ENCODE assay signal across 22 cellular contexts in genomic region chr12:113987261-113988063, GRCh38.
"Had no signal": no experiment of that assay in that cellular context is flagged by ENCODE, and none has a peak within 500 bp of the region (broad histone marks: within the 10 kb centered on the region; RNA-seq: fewer than 3 reads in every experiment).

No MANE protein-coding gene starts in this region.

- H3K9me3 Mint-ChIP-seq: dendritic cell treated with granulocyte-macrophage colony-stimulating factor and Interleukin-4, amounts not matched to agents 40 ng/mL and 50 ng/mL, for 4 days; effector memory CD8-positive, alpha-beta T cell; immature natural killer cell; naive thymus-derived CD8-positive, alpha-beta T cell; stimulated activated naive B cell treated with anti-CD40 and anti-IgM and Interleukin-4, amounts not matched to agents 10 μg/mL and 1 μg/mL and 100 μg/mL, for 72 hours; stimulated activated naive CD8-positive, alpha-beta T cell treated with anti-CD3 and anti-CD28 coated beads, Interleukin-15, amount 100 ng/mL, for 72 hours had no signal

- H3K4me3 ChIP-seq: esophagus muscularis mucosa, gastrocnemius medialis, heart right ventricle, psoas muscle, testis, tibial nerve, upper lobe of right lung, vagina had no signal

- DNase-seq: effector memory CD8-positive, alpha-beta T cell; gastrocnemius medialis; heart right ventricle; immature natural killer cell; left ventricle myocardium superior; mesendoderm; naive thymus-derived CD8-positive, alpha-beta T cell; psoas muscle; retina; stimulated activated CD4-positive, alpha-beta T cell treated with anti-CD3 and anti-CD28 coated beads, Interleukin-2, amount 100 ng/mL, for 24 hours; stimulated activated CD4-positive, alpha-beta T cell treated with anti-CD3 and anti-CD28 coated beads, Interleukin-4, amount 100 ng/mL, for 4 hours; stimulated activated naive B cell treated with anti-CD40 and anti-IgM and Interleukin-4, amounts not matched to agents 10 μg/mL and 1 μg/mL and 100 μg/mL, for 72 hours; stimulated activated naive CD8-positive, alpha-beta T cell treated with anti-CD3 and anti-CD28 coated beads, Interleukin-15, amount 100 ng/mL, for 72 hours; testis; upper lobe of right lung had no signal

- H3K9me3 ChIP-seq: esophagus muscularis mucosa, gastrocnemius medialis, heart right ventricle, neutrophil, psoas muscle, testis, tibial nerve, upper lobe of right lung, vagina had no signal

- H3K4me1 Mint-ChIP-seq: immature natural killer cell; naive thymus-derived CD8-positive, alpha-beta T cell; stimulated activated naive B cell treated with anti-CD40 and anti-IgM and Interleukin-4, amounts not matched to agents 10 μg/mL and 1 μg/mL and 100 μg/mL, for 72 hours; stimulated activated naive CD8-positive, alpha-beta T cell treated with anti-CD3 and anti-CD28 coated beads, Interleukin-15, amount 100 ng/mL, for 72 hours had no signal

- H3K4me3 Mint-ChIP-seq: dendritic cell treated with granulocyte-macrophage colony-stimulating factor and Interleukin-4, amounts not matched to agents 40 ng/mL and 50 ng/mL, for 4 days; effector memory CD8-positive, alpha-beta T cell; immature natural killer cell; naive thymus-derived CD8-positive, alpha-beta T cell; stimulated activated naive B cell treated with anti-CD40 and anti-IgM and Interleukin-4, amounts not matched to agents 10 μg/mL and 1 μg/mL and 100 μg/mL, for 72 hours; stimulated activated naive CD8-positive, alpha-beta T cell treated with anti-CD3 and anti-CD28 coated beads, Interleukin-15, amount 100 ng/mL, for 72 hours had no signal

- H3K36me3 Mint-ChIP-seq: immature natural killer cell; naive thymus-derived CD8-positive, alpha-beta T cell; stimulated activated naive B cell treated with anti-CD40 and anti-IgM and Interleukin-4, amounts not matched to agents 10 μg/mL and 1 μg/mL and 100 μg/mL, for 72 hours had no signal

- H3K36me3 ChIP-seq: esophagus muscularis mucosa, gastrocnemius medialis, heart right ventricle, neutrophil, tibial nerve, upper lobe of right lung, vagina had no signal

- H3K27ac Mint-ChIP-seq: dendritic cell treated with granulocyte-macrophage colony-stimulating factor and Interleukin-4, amounts not matched to agents 40 ng/mL and 50 ng/mL, for 4 days; effector memory CD8-positive, alpha-beta T cell; stimulated activated naive B cell treated with anti-CD40 and anti-IgM and Interleukin-4, amounts not matched to agents 10 μg/mL and 1 μg/mL and 100 μg/mL, for 72 hours; stimulated activated naive CD8-positive, alpha-beta T cell treated with anti-CD3 and anti-CD28 coated beads, Interleukin-15, amount 100 ng/mL, for 72 hours had no signal

- ATAC-seq: effector memory CD8-positive, alpha-beta T cell; gastrocnemius medialis; heart right ventricle; left ventricle myocardium superior; naive thymus-derived CD8-positive, alpha-beta T cell; psoas muscle; sciatic nerve; stimulated activated naive B cell treated with anti-CD40 and anti-IgM and Interleukin-4, amounts not matched to agents 10 μg/mL and 1 μg/mL and 100 μg/mL, for 72 hours; stimulated activated naive CD8-positive, alpha-beta T cell treated with anti-CD3 and anti-CD28 coated beads, Interleukin-15, amount 100 ng/mL, for 72 hours; upper lobe of right lung had no signal

- H3K27me3 ChIP-seq: testis, upper lobe of right lung, vagina had no signal

- H3K4me1 ChIP-seq: esophagus muscularis mucosa, gastrocnemius medialis, heart right ventricle, psoas muscle, tibial nerve, upper lobe of right lung, vagina had no signal

- H3K27ac ChIP-seq: epithelial cell of prostate, esophagus muscularis mucosa, gastrocnemius medialis, heart right ventricle, neutrophil, psoas muscle, testis, tibial nerve, upper lobe of right lung, vagina had no signal
